Comparison of ENCODE assay signal across 8 cellular contexts in genomic region chr9:93450817-93451761, GRCh38. TPM values are rescaled to one million over a fixed set of nuclear protein-coding genes. Genes with fewer than 3 reads are reported as not detected.
DNase-seq lines count a peak whose midpoint lies in the region; ATAC-seq and TF ChIP-seq lines count a peak whose summit lies in the region.

Gene FAM120A (plus strand): TSS chr9:93451685. CDS start chr9:93451916, 231 bp downstream.

- no peaks in the 10 kb centered on the region for H3K27me3 ChIP-seq in OCI-LY3 (ENCODE audit: low read depth, low read length)

- peaks cover 56% of the 10 kb centered on the region for H3K79me2 ChIP-seq in OCI-LY3 (ENCODE audit: low read length)

- peak within 1 kb of the TSS; percentile 60 for H3K27ac ChIP-seq in OCI-LY3 (ENCODE audit: low read length)

- H4K20me1 ChIP-seq in OCI-LY3 (ENCODE audit: insufficient read depth, low read length), result peaks cover 19% of the 10 kb centered on the region

- peak; percentile 41 for ATAC-seq in GM19468 (IDR thresholded peaks at IDR 0.05; ENCODE audit: extremely low read depth, unreplicated experiment)

- H3K4me1 ChIP-seq in OCI-LY3 (ENCODE audit: low read length), result peaks cover 19% of the 10 kb centered on the region

- TF ChIP-seq CTCF in OCI-LY3 (IDR thresholded peaks at IDR 0.05; ENCODE audit: low read depth, low read length) (no peak), epithelial cell of proximal tubule (conservative IDR thresholded peaks at IDR 0.05; ENCODE audit: low read depth, low read length) (no peak)

- H3K36me3 ChIP-seq in OCI-LY3 (replicated peaks; ENCODE audit: low read depth, low read length), result peaks cover 32% of the 10 kb centered on the region

- peak within 1 kb of the TSS; percentile 85 for H3K4me3 ChIP-seq in OCI-LY3 (ENCODE audit: low read length)
- peak within 1 kb of the TSS; percentile 94 for H3K4me3 ChIP-seq in epithelial cell of proximal tubule (ENCODE audit: low read depth, low read length)

- peak within 1 kb of the TSS; percentile 88 for H3K9ac ChIP-seq in OCI-LY3 (ENCODE audit: low read length)

- H3K4me2 ChIP-seq in OCI-LY3 (ENCODE audit: low read length), result peak within 1 kb of the TSS; percentile 96

- H3K9me3 ChIP-seq in OCI-LY3 (ENCODE audit: insufficient read depth, low read length), result no peaks in the 10 kb centered on the region

- peak within 1 kb of the TSS; percentile 59 for H2AFZ ChIP-seq in OCI-LY3 (ENCODE audit: low read depth, low read length)

- DNase-seq in COLO668 (lab: John Stamatoyannopoulos, UW; ENCODE audit: unreplicated experiment) (peak; percentile 92), HS-5 (ENCODE audit: low read depth) (peak; percentile 20), epithelial cell of proximal tubule (ENCODE audit: low read depth) (no peak), mucosa of gallbladder (ENCODE audit: low spot score) (peak; percentile 61)
- peak; percentile 79 for DNase-seq in activated T-cell treated with anti-CD3 and anti-CD28 coated beads, Interleukin-2, amount 50 U/mL, for 1 hour
- peak; percentile 74 for DNase-seq in stimulated activated CD8-positive, alpha-beta memory T cell treated with anti-CD3 and anti-CD28 coated beads, Interleukin-4, amount 100 ng/mL, for 48 hours

RNA-seq across cellular contexts. Expression of gene FAM120A, which starts in this region (rescaled TPM):
- total RNA-seq in epithelial cell of proximal tubule (68.6 and 71.0 TPM in 2 replicates), mucosa of gallbladder (124 TPM)
